ENCODE assay signal across 15 cellular contexts in genomic region chr16:88609426-88609825, GRCh38. TPM values are rescaled to one million over a fixed set of nuclear protein-coding genes. Genes with fewer than 3 reads are reported as not detected.
DNase-seq lines count a peak whose midpoint lies in the region; ATAC-seq, FAIRE-seq and TF ChIP-seq lines count a peak whose summit lies in the region.
"Not testable (repeated sequence)": the region's sequence is repeated elsewhere in the genome, so short reads cannot be mapped to it uniquely, and the experiment has no call there.
"Had no signal": no experiment of that assay in that cellular context is flagged by ENCODE, and none has a peak within 500 bp of the region (broad histone marks: within the 10 kb centered on the region; RNA-seq: fewer than 3 reads in every experiment).

No MANE protein-coding gene starts in this region.

- not testable (repeated sequence) for H2AFZ ChIP-seq in HepG2 (ENCODE audit: low read length)

- FAIRE-seq in HepG2 (lab: Jason Lieb, UNC): not testable (repeated sequence)

- H3K27ac Mint-ChIP-seq in T-helper 17 cell: peak overlapping the region; percentile 86
- H3K27ac Mint-ChIP-seq in stimulated activated effector memory CD8-positive, alpha-beta T cell treated with anti-CD3 and anti-CD28 coated beads, Interleukin-12 subunit alpha, Interleukin-12 subunit beta, amount 100 ng/mL, for 72 hours: peak overlapping the region; percentile 76

- DNase-seq in T-helper 17 cell; HepG2 (ENCODE audit: low spot score); stimulated activated effector memory CD8-positive, alpha-beta T cell treated with anti-CD3 and anti-CD28 coated beads, Interleukin-12 subunit alpha, Interleukin-12 subunit beta, amount 100 ng/mL, for 72 hours (ENCODE audit: low spot score in 2 of 2): not testable (repeated sequence)
- DNase-seq in posterior vena cava (ENCODE audit: low spot score): peak; percentile 40

- H3K9me3 Mint-ChIP-seq in stimulated activated effector memory CD8-positive, alpha-beta T cell treated with anti-CD3 and anti-CD28 coated beads, Interleukin-12 subunit alpha, Interleukin-12 subunit beta, amount 100 ng/mL, for 72 hours: not testable (repeated sequence)

- not testable (repeated sequence) for TF ChIP-seq POLR2A in HepG2 (IDR thresholded peaks at IDR 0.05; ENCODE audit: insufficient read depth in 1 of 2, low read depth in 2 of 2, low read length in 2 of 2)

- H3K4me3 ChIP-seq in HepG2 (replicated peaks in 1 of 3; ENCODE audit: insufficient read depth in 1 of 3, low read depth in 2 of 3, low read length in 3 of 3): not testable (repeated sequence)

- not testable (repeated sequence) for H3K9me3 ChIP-seq in T-helper 17 cell (ENCODE audit: control insufficient read depth, low read length, poor library complexity, severe bottlenecking); HepG2 (ENCODE audit: low read length)

- H3K27me3 ChIP-seq in HepG2 (ENCODE audit: control insufficient read depth in 1 of 2, insufficient read depth in 2 of 2, low read length in 2 of 2): not testable (repeated sequence)

- peaks cover 39 to 84% of the 10 kb centered on the region in 2 experiments for H3K36me3 ChIP-seq in HepG2 (replicated peaks in 1 of 2; ENCODE audit: control insufficient read depth in 1 of 2, insufficient read depth in 2 of 2, low read length in 2 of 2)

- TF ChIP-seq EP300 in HepG2 (IDR thresholded peaks at IDR 0.05; ENCODE audit: low read depth in 2 of 2, low read length in 2 of 2); HepG2 (CRISPR knock-in tag; IDR thresholded peaks at IDR 0.05; ENCODE audit: borderline replicate concordance): not testable (repeated sequence)

- not testable (repeated sequence) for TF ChIP-seq RAD21 in HepG2 (CRISPR knock-in tag; IDR thresholded peaks at IDR 0.05)

- CTCF ChIA-PET in HepG2 (lab: Yijun Ruan, JAX; ENCODE audit: low intra/inter-chr PET ratio, low total read pairs): not testable (repeated sequence)

- H3K27me3 Mint-ChIP-seq in T-helper 17 cell: not testable (repeated sequence)

- TF ChIP-seq CTCF in HepG2 (CRISPR knock-in tag; IDR thresholded peaks at IDR 0.05): not testable (repeated sequence)

- WGBS in HepG2 (ENCODE audit: low lambda C conversion rate): 94% methylated on average over 8 of the region's 8 CpGs

- H3K4me1 Mint-ChIP-seq in T-helper 17 cell: peaks cover 17% of the 10 kb centered on the region
- H3K4me1 Mint-ChIP-seq in stimulated activated effector memory CD8-positive, alpha-beta T cell treated with anti-CD3 and anti-CD28 coated beads, Interleukin-12 subunit alpha, Interleukin-12 subunit beta, amount 100 ng/mL, for 72 hours: peaks cover 24% of the 10 kb centered on the region

- ATAC-seq in T-helper 17 cell; HepG2; stimulated activated effector memory CD8-positive, alpha-beta T cell treated with anti-CD3 and anti-CD28 coated beads, Interleukin-12 subunit alpha, Interleukin-12 subunit beta, amount 100 ng/mL, for 72 hours: not testable (repeated sequence)

- not testable (repeated sequence) for H3K4me3 Mint-ChIP-seq in T-helper 17 cell; stimulated activated effector memory CD8-positive, alpha-beta T cell treated with anti-CD3 and anti-CD28 coated beads, Interleukin-12 subunit alpha, Interleukin-12 subunit beta, amount 100 ng/mL, for 72 hours

- intact Hi-C loops in HepG2 (cut with micrococcal nuclease; ENCODE audit: unreplicated experiment): not testable (repeated sequence)
- intact Hi-C loops in posterior vena cava (cut with DNase I): loop anchor here in 1 of 2 donors (5.0 kb wide), 1 partner anchor 253 kb away; no protein-coding TSS in a partner anchor

- not testable (repeated sequence) for H3K4me2 ChIP-seq in HepG2 (ENCODE audit: low read depth, low read length)

- POLR2A ChIA-PET in HepG2 (lab: Yijun Ruan, JAX): interaction anchor here (1.4 kb wide), 1 partner anchor 39 kb away, joined by 3 read pairs; no protein-coding TSS in a partner anchor

- H3K27ac ChIP-seq in HepG2 (ENCODE audit: extremely low read length, insufficient read depth, low read length): not testable (repeated sequence)

- in situ Hi-C loops in HepG2 (cut with HindIII; ENCODE audit: extremely low pct_ligation_motif_present, low pct_unique_long_range_greater_than_20kb): not testable (repeated sequence)

- H4K20me1 ChIP-seq in HepG2 (ENCODE audit: insufficient read depth, low read length): not testable (repeated sequence)

- BruUV-seq in HepG2 (replicated peaks; lab: Mats Ljungman, UMichigan): not testable (repeated sequence)

- H3K4me1 ChIP-seq in HepG2 (ENCODE audit: insufficient read depth, low read length): not testable (repeated sequence)

- H3K36me3 Mint-ChIP-seq in T-helper 17 cell (ENCODE audit: low read depth): not testable (repeated sequence)
- peaks cover 90% of the 10 kb centered on the region for H3K36me3 Mint-ChIP-seq in stimulated activated effector memory CD8-positive, alpha-beta T cell treated with anti-CD3 and anti-CD28 coated beads, Interleukin-12 subunit alpha, Interleukin-12 subunit beta, amount 100 ng/mL, for 72 hours

- not testable (repeated sequence) for H3K79me2 ChIP-seq in HepG2 (ENCODE audit: insufficient read depth, low read length)

- H3K9ac ChIP-seq in HepG2 (ENCODE audit: insufficient read depth, low read depth, low read length): not testable (repeated sequence)

RNA-seq across cellular contexts. Expression of gene IL17C, which starts 28.9 kb away (rescaled TPM):
- total RNA-seq in T-helper 17 cell (under 1 TPM; 0.65 to 0.86 TPM), HepG2 (2016; rRNA removed; fragmentation: Illumina TruSeq; extraction: Trizol) (not detected in 2 replicates), posterior vena cava (not detected)
- total RNA-seq in HepG2 (2016; cell fraction: cytosol; rRNA removed; fragmentation: Illumina TruSeq; extraction: Trizol; ENCODE audit: low read depth): not detected in 2 replicates
- total RNA-seq in HepG2 (2016; cell fraction: insoluble cytoplasmic fraction; rRNA removed; fragmentation: Illumina TruSeq; extraction: Trizol): not detected in 2 replicates
- not detected in 2 replicates for total RNA-seq in HepG2 (2016; cell fraction: membrane; rRNA removed; fragmentation: Illumina TruSeq; extraction: Trizol)
- not detected in 2 replicates for total RNA-seq in HepG2 (2016; cell fraction: nucleus; rRNA removed; fragmentation: Illumina TruSeq; extraction: Trizol)
- polyA plus RNA-seq in HepG2 (2011; rRNA removed): not detected in 2 replicates
- polyA plus RNA-seq in HepG2 (2011; cell fraction: cytosol; rRNA removed): not detected in 2 replicates
- not detected in 2 replicates for polyA plus RNA-seq in HepG2 (2011; cell fraction: nucleus; rRNA removed)
- not detected in 2 replicates for polyA plus RNA-seq in HepG2 (2012)
- not detected in 2 replicates for polyA plus RNA-seq in HepG2 (2016; cell fraction: cytosol; fragmentation: Illumina TruSeq; extraction: Trizol; ENCODE audit: low read depth)
- polyA plus RNA-seq in HepG2 (2016; cell fraction: insoluble cytoplasmic fraction; fragmentation: Illumina TruSeq; extraction: Trizol; ENCODE audit: low read depth): not detected in 2 replicates
- polyA plus RNA-seq in HepG2 (2016; cell fraction: membrane; fragmentation: Illumina TruSeq; extraction: Trizol; ENCODE audit: low read depth): not detected in 2 replicates
- not detected in 2 replicates for polyA plus RNA-seq in HepG2 (2016; cell fraction: nucleus; fragmentation: Illumina TruSeq; extraction: Trizol; ENCODE audit: insufficient read depth, low read depth)
- not detected in 2 replicates for polyA minus RNA-seq in HepG2 (2011; rRNA and poly(A)+ RNA removed; ENCODE audit: low replicate concordance)
- polyA minus RNA-seq in HepG2 (2011; cell fraction: cytosol; rRNA and poly(A)+ RNA removed): not detected in 2 replicates
- not detected in 2 replicates for polyA minus RNA-seq in HepG2 (2011; cell fraction: nucleus; rRNA and poly(A)+ RNA removed)
- total RNA-seq: A172, Caco-2, Calu3, Daoy had no signal
- polyA plus RNA-seq: A549; AG04450; BJ; CD14-positive monocyte; CD4-positive, alpha-beta memory T cell; CD4-positive, CD25-positive, alpha-beta regulatory T cell; CD8-positive, alpha-beta memory T cell had no signal

RNA-seq across cellular contexts. Expression of gene ZC3H18, which starts 39.2 kb away (rescaled TPM):
- total RNA-seq in T-helper 17 cell (100 to 1,000 TPM; 100 to 141 TPM), HepG2 (2016; rRNA removed; fragmentation: Illumina TruSeq; extraction: Trizol) (19.7 and 27.4 TPM in 2 replicates), posterior vena cava (10 to 100 TPM; 23.2 to 29.1 TPM)
- 19.4 and 24.7 TPM in 2 replicates for total RNA-seq in HepG2 (2016; cell fraction: cytosol; rRNA removed; fragmentation: Illumina TruSeq; extraction: Trizol; ENCODE audit: low read depth)
- 14.3 and 27.1 TPM in 2 replicates for total RNA-seq in HepG2 (2016; cell fraction: insoluble cytoplasmic fraction; rRNA removed; fragmentation: Illumina TruSeq; extraction: Trizol)
- 13.2 and 13.7 TPM in 2 replicates for total RNA-seq in HepG2 (2016; cell fraction: membrane; rRNA removed; fragmentation: Illumina TruSeq; extraction: Trizol)
- total RNA-seq in HepG2 (2016; cell fraction: nucleus; rRNA removed; fragmentation: Illumina TruSeq; extraction: Trizol): 23.0 and 25.0 TPM in 2 replicates
- 11.2 and 12.7 TPM in 2 replicates for polyA plus RNA-seq in HepG2 (2011; rRNA removed)
- polyA plus RNA-seq in HepG2 (2011; cell fraction: cytosol; rRNA removed): 5.1 and 6.6 TPM in 2 replicates
- polyA plus RNA-seq in HepG2 (2011; cell fraction: nucleus; rRNA removed): 52.8 and 62.1 TPM in 2 replicates
- polyA plus RNA-seq in HepG2 (2012): 25.6 and 26.4 TPM in 2 replicates
- polyA plus RNA-seq in HepG2 (2016; cell fraction: cytosol; fragmentation: Illumina TruSeq; extraction: Trizol; ENCODE audit: low read depth): 2.5 and 2.8 TPM in 2 replicates
- polyA plus RNA-seq in HepG2 (2016; cell fraction: insoluble cytoplasmic fraction; fragmentation: Illumina TruSeq; extraction: Trizol; ENCODE audit: low read depth): 25.5 and 39.1 TPM in 2 replicates
- polyA plus RNA-seq in HepG2 (2016; cell fraction: membrane; fragmentation: Illumina TruSeq; extraction: Trizol; ENCODE audit: low read depth): 6.0 and 7.1 TPM in 2 replicates
- 81.5 and 103 TPM in 2 replicates for polyA plus RNA-seq in HepG2 (2016; cell fraction: nucleus; fragmentation: Illumina TruSeq; extraction: Trizol; ENCODE audit: insufficient read depth, low read depth)
- 8.7 and 11.6 TPM in 2 replicates for polyA minus RNA-seq in HepG2 (2011; rRNA and poly(A)+ RNA removed; ENCODE audit: low replicate concordance)
- 9.7 and 11.0 TPM in 2 replicates for polyA minus RNA-seq in HepG2 (2011; cell fraction: cytosol; rRNA and poly(A)+ RNA removed)
- 21.3 and 25.5 TPM in 2 replicates for polyA minus RNA-seq in HepG2 (2011; cell fraction: nucleus; rRNA and poly(A)+ RNA removed)

RNA-seq across cellular contexts. Expression of gene CYBA, which starts 41.4 kb away (rescaled TPM):
- total RNA-seq in T-helper 17 cell: 100 to 1,000 TPM; 346 to 383 TPM
- 84.2 and 250 TPM in 2 replicates for total RNA-seq in HepG2 (2016; rRNA removed; fragmentation: Illumina TruSeq; extraction: Trizol)
- total RNA-seq in HepG2 (2016; cell fraction: cytosol; rRNA removed; fragmentation: Illumina TruSeq; extraction: Trizol; ENCODE audit: low read depth): 92.1 and 114 TPM in 2 replicates
- 90.4 and 246 TPM in 2 replicates for total RNA-seq in HepG2 (2016; cell fraction: insoluble cytoplasmic fraction; rRNA removed; fragmentation: Illumina TruSeq; extraction: Trizol)
- 55.3 and 74.3 TPM in 2 replicates for total RNA-seq in HepG2 (2016; cell fraction: membrane; rRNA removed; fragmentation: Illumina TruSeq; extraction: Trizol)
- total RNA-seq in HepG2 (2016; cell fraction: nucleus; rRNA removed; fragmentation: Illumina TruSeq; extraction: Trizol): 170 and 197 TPM in 2 replicates
- polyA plus RNA-seq in HepG2 (2011; rRNA removed): 196 and 258 TPM in 2 replicates
- 338 and 484 TPM in 2 replicates for polyA plus RNA-seq in HepG2 (2011; cell fraction: cytosol; rRNA removed)
- polyA plus RNA-seq in HepG2 (2011; cell fraction: nucleus; rRNA removed): 620 and 660 TPM in 2 replicates
- 207 and 213 TPM in 2 replicates for polyA plus RNA-seq in HepG2 (2012)
- polyA plus RNA-seq in HepG2 (2016; cell fraction: cytosol; fragmentation: Illumina TruSeq; extraction: Trizol; ENCODE audit: low read depth): 111 and 128 TPM in 2 replicates
- polyA plus RNA-seq in HepG2 (2016; cell fraction: insoluble cytoplasmic fraction; fragmentation: Illumina TruSeq; extraction: Trizol; ENCODE audit: low read depth): 97.6 and 108 TPM in 2 replicates
- polyA plus RNA-seq in HepG2 (2016; cell fraction: membrane; fragmentation: Illumina TruSeq; extraction: Trizol; ENCODE audit: low read depth): 58.9 and 66.6 TPM in 2 replicates
- 462 and 471 TPM in 2 replicates for polyA plus RNA-seq in HepG2 (2016; cell fraction: nucleus; fragmentation: Illumina TruSeq; extraction: Trizol; ENCODE audit: insufficient read depth, low read depth)
- 170 and 432 TPM in 2 replicates for polyA minus RNA-seq in HepG2 (2011; rRNA and poly(A)+ RNA removed; ENCODE audit: low replicate concordance)
- 173 and 183 TPM in 2 replicates for polyA minus RNA-seq in HepG2 (2011; cell fraction: cytosol; rRNA and poly(A)+ RNA removed)
- 79.1 and 82.6 TPM in 2 replicates for polyA minus RNA-seq in HepG2 (2011; cell fraction: nucleus; rRNA and poly(A)+ RNA removed)
- 100 to 1,000 TPM in 1 of 2 donors, 10 to 100 TPM in 1; 71.4 to 168 TPM for total RNA-seq in posterior vena cava

RNA-seq across cellular contexts. Expression of gene MVD, which starts 53.5 kb away (rescaled TPM):
- total RNA-seq in T-helper 17 cell (10 to 100 TPM; 40.4 to 72.8 TPM), HepG2 (2016; rRNA removed; fragmentation: Illumina TruSeq; extraction: Trizol) (128 and 187 TPM in 2 replicates), posterior vena cava (10 to 100 TPM; 21.6 to 22.6 TPM)
- total RNA-seq in HepG2 (2016; cell fraction: cytosol; rRNA removed; fragmentation: Illumina TruSeq; extraction: Trizol; ENCODE audit: low read depth): 86.8 and 92.1 TPM in 2 replicates
- total RNA-seq in HepG2 (2016; cell fraction: insoluble cytoplasmic fraction; rRNA removed; fragmentation: Illumina TruSeq; extraction: Trizol): 110 and 194 TPM in 2 replicates
- total RNA-seq in HepG2 (2016; cell fraction: membrane; rRNA removed; fragmentation: Illumina TruSeq; extraction: Trizol): 93.3 and 93.5 TPM in 2 replicates
- total RNA-seq in HepG2 (2016; cell fraction: nucleus; rRNA removed; fragmentation: Illumina TruSeq; extraction: Trizol): 150 and 173 TPM in 2 replicates
- 28.1 and 68.9 TPM in 2 replicates for polyA plus RNA-seq in HepG2 (2011; rRNA removed)
- polyA plus RNA-seq in HepG2 (2011; cell fraction: cytosol; rRNA removed): 33.1 and 34.9 TPM in 2 replicates
- polyA plus RNA-seq in HepG2 (2011; cell fraction: nucleus; rRNA removed): 340 and 407 TPM in 2 replicates
- polyA plus RNA-seq in HepG2 (2012): 81.3 and 104 TPM in 2 replicates
- 49.5 and 55.8 TPM in 2 replicates for polyA plus RNA-seq in HepG2 (2016; cell fraction: cytosol; fragmentation: Illumina TruSeq; extraction: Trizol; ENCODE audit: low read depth)
- polyA plus RNA-seq in HepG2 (2016; cell fraction: insoluble cytoplasmic fraction; fragmentation: Illumina TruSeq; extraction: Trizol; ENCODE audit: low read depth): 117 and 128 TPM in 2 replicates
- 64.4 TPM in 2 replicates for polyA plus RNA-seq in HepG2 (2016; cell fraction: membrane; fragmentation: Illumina TruSeq; extraction: Trizol; ENCODE audit: low read depth)
- polyA plus RNA-seq in HepG2 (2016; cell fraction: nucleus; fragmentation: Illumina TruSeq; extraction: Trizol; ENCODE audit: insufficient read depth, low read depth): 435 and 459 TPM in 2 replicates
- polyA minus RNA-seq in HepG2 (2011; rRNA and poly(A)+ RNA removed; ENCODE audit: low replicate concordance): 8.9 and 43.8 TPM in 2 replicates
- 24.2 and 37.5 TPM in 2 replicates for polyA minus RNA-seq in HepG2 (2011; cell fraction: cytosol; rRNA and poly(A)+ RNA removed)
- polyA minus RNA-seq in HepG2 (2011; cell fraction: nucleus; rRNA and poly(A)+ RNA removed): 34.4 and 55.3 TPM in 2 replicates
